15 cellular contexts compared by ENCODE assay signal in genomic region chr5:146529984-146530383, GRCh38. TPM values are rescaled to one million over a fixed set of nuclear protein-coding genes. Genes with fewer than 3 reads are reported as not detected.
DNase-seq lines count a peak whose midpoint lies in the region; ATAC-seq and TF ChIP-seq lines count a peak whose summit lies in the region.
"Had no signal": no experiment of that assay in that cellular context is flagged by ENCODE, and none has a peak within 500 bp of the region (broad histone marks: within the 10 kb centered on the region; RNA-seq: fewer than 3 reads in every experiment).

No MANE protein-coding gene starts in this region.

- H3K4me3 ChIP-seq in right atrium auricular region, result no peak overlapping the region
- H3K4me3 ChIP-seq: lower lobe of right lung, SK-N-MC had no signal

- H3K36me3 ChIP-seq in right atrium auricular region, result no peaks in the 10 kb centered on the region
- H3K36me3 ChIP-seq: lower lobe of right lung, neutrophil had no signal

- H3K4me1 ChIP-seq in right atrium auricular region, result no peaks in the 10 kb centered on the region
- H3K4me1 ChIP-seq: lower lobe of right lung had no signal

- no peaks in the 10 kb centered on the region for H3K9me3 ChIP-seq in right atrium auricular region
- H3K9me3 ChIP-seq: lower lobe of right lung, neutrophil had no signal

- peak; percentile 5 for DNase-seq in NCI-H2107 (lab: John Stamatoyannopoulos, UW)
- no peak for DNase-seq in cortex of kidney (lab: John Stamatoyannopoulos, UW)
- no peak for DNase-seq in SW480 (ENCODE audit: low spot score)
- DNase-seq in right atrium auricular region (ENCODE audit: low spot score), result no peak
- DNase-seq: activated effector memory CD4-positive, alpha-beta T cell treated with Interleukin-2 at 50 U/mL for 16 hours; lower lobe of right lung; NCI-H82; stimulated activated CD8-positive, alpha-beta memory T cell treated with anti-CD3 and anti-CD28 coated beads, Interleukin-4, amount 100 ng/mL, for 48 hours had no signal

- ATAC-seq in GM18498 (IDR thresholded peaks at IDR 0.05; ENCODE audit: unreplicated experiment) (peak; percentile 66), GM19463 (IDR thresholded peaks at IDR 0.05; ENCODE audit: unreplicated experiment) (peak; percentile 71), HG02884 (IDR thresholded peaks at IDR 0.05; ENCODE audit: unreplicated experiment) (peak; percentile 42), HG03039 (IDR thresholded peaks at IDR 0.05; ENCODE audit: unreplicated experiment) (no peak)
- ATAC-seq: lower lobe of right lung had no signal

- no peak overlapping the region for H3K27ac ChIP-seq in right atrium auricular region
- H3K27ac ChIP-seq: lower lobe of right lung, neutrophil, SK-N-MC had no signal

- TF ChIP-seq CTCF in right atrium auricular region (IDR thresholded peaks at IDR 0.05), result no peak

- H3K27me3 ChIP-seq in right atrium auricular region, result no peaks in the 10 kb centered on the region
- H3K27me3 ChIP-seq: neutrophil had no signal

RNA-seq across cellular contexts. Expression of gene GPR151, which starts 14.0 kb away (rescaled TPM):
- not detected for total RNA-seq in right atrium auricular region
- total RNA-seq: lower lobe of right lung, M059J had no signal
